ENCODE assay signal across 1 cellular context in the genomic region with DNA sequence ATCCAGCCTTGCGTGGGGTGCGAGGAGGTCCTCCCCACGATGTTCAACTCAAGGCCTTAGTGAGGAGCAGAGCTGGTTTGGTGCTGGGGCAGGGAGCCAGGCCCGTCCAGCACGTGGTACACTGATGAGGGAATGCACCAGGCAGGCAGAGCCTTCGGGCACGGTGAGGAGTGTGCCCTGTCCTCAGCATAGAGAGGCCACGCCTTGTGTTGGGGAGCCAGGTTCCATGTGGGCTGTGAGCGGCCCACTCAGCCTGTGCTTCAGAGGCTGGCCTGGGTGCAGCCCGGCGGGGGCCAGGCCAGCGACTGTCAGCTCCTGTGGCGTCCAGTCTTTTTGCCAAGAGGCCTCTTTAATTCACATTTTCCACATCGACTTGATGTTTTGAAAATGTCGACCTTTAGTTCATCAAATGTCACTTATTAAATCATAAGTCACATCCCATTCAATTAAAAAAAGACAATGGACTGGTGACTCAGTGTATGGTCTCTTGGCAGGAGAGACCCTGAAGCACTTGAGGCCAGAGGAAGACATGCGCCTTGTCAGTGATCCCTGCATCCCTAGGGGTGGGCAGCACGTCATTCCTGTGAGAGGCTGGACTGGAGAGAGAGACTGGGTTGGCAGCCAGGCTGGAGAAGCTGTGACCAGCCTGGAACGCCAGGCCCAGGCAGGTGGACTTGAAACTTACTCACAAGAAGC.
TF ChIP-seq lines count a peak whose summit lies in the region.

No MANE protein-coding gene starts in this region.

TF ChIP-seq in endothelial cell of umbilical vein, 7 proteins besides CTCF, POLR2A, EP300 and RAD21 (continued from another document):
- TF ChIP-seq POLR2AphosphoS5 (IDR thresholded peaks at IDR 0.05; ENCODE audit: insufficient read depth, low read depth, low read length) (no peak), JUN (IDR thresholded peaks at IDR 0.05; ENCODE audit: borderline replicate concordance, insufficient read depth, insufficient read length, low read depth) (peak; percentile 60), EZH2 (IDR thresholded peaks at IDR 0.05; ENCODE audit: borderline replicate concordance, low read depth, low read length, severe bottlenecking) (no peak), FOS (IDR thresholded peaks at IDR 0.05; ENCODE audit: borderline replicate concordance, insufficient read depth, low read length) (no peak), MYC (IDR thresholded peaks at IDR 0.05; ENCODE audit: low read depth, low read length) (no peak)
TF ChIP-seq in endothelial cell of umbilical vein: peak in this region for 2.
